In genomic region chr3:14949126-14949525, GRCh38 we compare ENCODE assay signal across 8 cellular contexts. TPM values are rescaled to one million over a fixed set of nuclear protein-coding genes. Genes with fewer than 3 reads are reported as not detected.
DNase-seq lines count a peak whose midpoint lies in the region; ATAC-seq and TF ChIP-seq lines count a peak whose summit lies in the region.

No MANE protein-coding gene starts in this region.

- H3K36me3 ChIP-seq in sigmoid colon = peaks cover 0 to 15% (median 10%) of the 10 kb centered on the region in 4 donors

- H3K27me3 Mint-ChIP-seq in T-cell = no peaks in the 10 kb centered on the region

- peak overlapping the region; percentile 92 to 100 (median 96) for H3K27ac ChIP-seq in sigmoid colon

- no peak for DNase-seq in T-cell
- peak; percentile 4 to 23 for DNase-seq in foreskin fibroblast
- no peak for DNase-seq in sigmoid colon
- DNase-seq in SIG-M5 treated with dmso at 0.1 percent for 504 hours (lab: John Stamatoyannopoulos, UW; ENCODE audit: unreplicated experiment) = no peak

- no peaks in the 10 kb centered on the region for H3K9me3 Mint-ChIP-seq in T-cell

- H3K4me3 ChIP-seq in GM08714 (ENCODE audit: low read length) (peak overlapping the region; percentile 98), foreskin fibroblast (ENCODE audit: low read depth in 1 of 2, low read length in 2 of 2) (peak overlapping the region; percentile 78 to 90), sigmoid colon (peak overlapping the region; percentile 52 to 99 (median 88))

- POLR2A ChIA-PET in T-cell (lab: Charles Lee) = no interaction called here

- no peak for TF ChIP-seq CTCF in foreskin fibroblast (IDR thresholded peaks at IDR 0.05; ENCODE audit: low read depth, low read length)
- no peak for TF ChIP-seq CTCF in sigmoid colon (IDR thresholded peaks at IDR 0.05)

- TF ChIP-seq POLR2A in sigmoid colon (IDR thresholded peaks at IDR 0.05) = no peak

- TF ChIP-seq EP300 in sigmoid colon (IDR thresholded peaks at IDR 0.05) = no peak

- ATAC-seq in T-cell (replicated peaks in 1 of 4) (no peak), HG03108 (IDR thresholded peaks at IDR 0.05; ENCODE audit: unreplicated experiment) (no peak), GM19023 (IDR thresholded peaks at IDR 0.05; ENCODE audit: unreplicated experiment) (no peak), HG02588 (IDR thresholded peaks at IDR 0.05; ENCODE audit: unreplicated experiment) (no peak)

- intact Hi-C loops in sigmoid colon (cut with DNase I) = loop anchor here (2.0 to 10.0 kb wide), 4 partner anchors 116 to 824 kb away; partner anchors contain the start of genes CCDC174, CHCHD4, LSM3 and MRPS25

- H3K27ac Mint-ChIP-seq in T-cell = peak overlapping the region; percentile 7 to 100

- CTCF ChIA-PET in T-cell (lab: Charles Lee) = interaction anchor here in 1 of 2 donors (1.5 kb wide), 1 partner anchor 257 kb away, joined by 3 read pairs; the partner anchor contains the start of gene CAPN7

- no peaks in the 10 kb centered on the region for H3K27me3 ChIP-seq in sigmoid colon

- WGBS in sigmoid colon, 2 donors = 50 to 55% methylated on average over 5 of the region's 5 CpGs

- H3K36me3 Mint-ChIP-seq in T-cell = peaks cover 11% of the 10 kb centered on the region

- peaks cover 0 to 44% (median 37%) of the 10 kb centered on the region in 4 donors for H3K4me1 ChIP-seq in sigmoid colon

- peak overlapping the region; percentile 95 to 100 (median 98) for H3K4me3 Mint-ChIP-seq in T-cell

- H3K4me1 Mint-ChIP-seq in T-cell = peaks cover 53 to 64% (median 60%) of the 10 kb centered on the region in 3 donors

- no peaks in the 10 kb centered on the region for H3K9me3 ChIP-seq in sigmoid colon

RNA-seq across cellular contexts. Expression of gene NR2C2, which starts 1.7 kb away (rescaled TPM):
- total RNA-seq in T-cell (10 to 100 TPM; 54.9 to 93.1 (median 85.2) TPM), sigmoid colon (10 to 100 TPM; 34.2 to 68.4 (median 35.4) TPM)
- 10 to 100 TPM in 1 of 3 donors, 1 to 10 TPM in 2; 3.6 to 14.1 (median 6.0) TPM for polyA plus RNA-seq in sigmoid colon

Comparison
In these comparisons a context has a peak if more than half of its experiments do, and no peak if none do; other contexts are left out.
1. DNase-seq: peak in foreskin fibroblast (2 of 2); none in T-cell (0 of 34), sigmoid colon (single experiment) and SIG-M5 treated with dmso at 0.1 percent for 504 hours (single experiment).
2. Peak in every context shown above with its lines, with median percentiles within 50 percentile points of each other: H3K4me3 ChIP-seq.